8 cellular contexts compared by ENCODE assay signal in the genomic region with DNA sequence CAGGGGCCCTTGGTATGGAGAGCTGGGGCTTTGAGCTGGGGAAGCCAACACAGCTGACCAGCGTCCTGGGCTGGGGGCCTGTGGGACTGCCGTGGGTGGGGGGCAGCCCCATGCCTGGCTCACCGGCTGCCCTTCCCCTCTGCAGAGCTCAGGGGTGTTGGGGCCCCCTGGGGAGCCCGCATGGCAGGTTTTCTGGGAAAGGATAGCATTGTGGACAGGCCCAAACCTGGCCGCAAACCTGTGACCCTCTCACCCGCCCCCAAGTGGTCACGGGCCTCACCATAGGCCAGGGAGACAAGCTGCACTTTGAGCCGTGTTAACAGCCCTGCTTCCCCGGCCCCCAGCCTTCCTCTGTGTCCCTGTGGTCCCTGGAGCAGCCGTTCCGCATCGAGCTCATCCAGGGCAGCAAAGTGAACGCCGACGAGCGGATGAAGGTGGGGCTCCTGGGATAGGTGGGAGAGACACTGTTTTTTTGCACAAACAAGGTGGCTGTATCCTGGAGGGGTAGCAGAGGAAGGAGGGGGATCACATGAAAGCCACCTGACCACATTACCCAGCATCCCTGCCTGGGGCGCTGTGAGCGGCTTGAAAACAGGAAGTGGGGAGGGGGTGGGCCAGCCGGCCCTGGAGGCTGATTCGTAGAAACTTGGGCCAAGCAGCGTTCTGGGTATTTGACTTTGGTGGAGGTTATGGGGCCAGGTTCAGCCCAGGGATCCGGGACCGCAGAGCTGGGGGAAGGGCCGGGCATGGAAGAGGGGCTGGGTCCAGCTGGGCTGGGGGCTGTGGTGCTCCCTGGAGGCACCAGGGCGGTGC.
A peak's percentile ranks its signal among the peaks of the same experiment; 100 is the strongest.
DNase-seq lines count a peak whose midpoint lies in the region; ATAC-seq and TF ChIP-seq lines count a peak whose summit lies in the region.

No MANE protein-coding gene starts in this region.

- H3K4me3 ChIP-seq in GM08714 (ENCODE audit: low read length) (peak overlapping the region; percentile 35; the same call in 1 of the 2 replicates), ascending aorta (no peak overlapping the region)

- H3K9me3 ChIP-seq in ascending aorta: no peaks in the 10 kb centered on the region

- peak; percentile 66 for ATAC-seq in HG02852 (IDR thresholded peaks at IDR 0.05; ENCODE audit: unreplicated experiment)

- no peaks in the 10 kb centered on the region for H3K27me3 ChIP-seq in ascending aorta

- DNase-seq in T-helper 2 cell (peak; percentile 55 to 99 (median 82)), ascending aorta (ENCODE audit: low spot score in 2 of 2) (peak; percentile 49 to 81), lung microvascular endothelial cell (ENCODE audit: low read depth in 2 of 2) (peak; percentile 14 to 86), NCI-H748 (lab: John Stamatoyannopoulos, UW; ENCODE audit: unreplicated experiment) (no peak), kidney glomerular epithelial cell (lab: John Stamatoyannopoulos, UW) (no peak)
- DNase-seq in stimulated activated CD8-positive, alpha-beta memory T cell treated with anti-CD3 and anti-CD28 coated beads, Interleukin-2, amount 100 ng/mL, for 1 hour (ENCODE audit: low read depth in 2 of 2): peak; percentile 77

- peaks cover 0 to 3% of the 10 kb centered on the region in 2 donors for H3K4me1 ChIP-seq in ascending aorta

- intact Hi-C loops in ascending aorta (cut with DNase I): no loop called here

- H3K36me3 ChIP-seq in ascending aorta: peaks cover 21 to 69% of the 10 kb centered on the region in 2 donors

- H3K27ac ChIP-seq in ascending aorta: peak overlapping the region in 1 of 2 donors; percentile 2

- no peak for TF ChIP-seq CTCF in ascending aorta (IDR thresholded peaks at IDR 0.05)

Comparison
In these comparisons a context has a peak if more than half of its experiments do, and no peak if none do; other contexts are left out.
1. DNase-seq: peak in T-helper 2 cell (5 of 5), ascending aorta (2 of 2), lung microvascular endothelial cell (2 of 2) and stimulated activated CD8-positive, alpha-beta memory T cell treated with anti-CD3 and anti-CD28 coated beads, Interleukin-2, amount 100 ng/mL, for 1 hour (2 of 2); none in NCI-H748 (single experiment) and kidney glomerular epithelial cell (single experiment).